15 cellular contexts compared by ENCODE assay signal in genomic region chr2:65778126-65778525, GRCh38.
"Had no signal": no experiment of that assay in that cellular context is flagged by ENCODE, and none has a peak within 500 bp of the region (broad histone marks: within the 10 kb centered on the region; RNA-seq: fewer than 3 reads in every experiment).

No MANE protein-coding gene starts in this region.

- H3K27me3 ChIP-seq: esophagus muscularis mucosa, hepatocyte, pancreas, spleen, suprapubic skin had no signal

- DNase-seq: activated CD4-positive, alpha-beta memory T cell treated with anti-CD3 and anti-CD28 coated beads for 36 hours; activated CD4-positive, alpha-beta T cell treated with anti-CD3 and anti-CD28 coated beads for 1 hour; activated naive CD4-positive, alpha-beta T cell treated with anti-CD3 and anti-CD28 coated beads, Interleukin-2, amount 50 U/mL, for 16 hours; activated T-cell treated with anti-CD3 and anti-CD28 coated beads, Interleukin-2, amount 50 U/mL, for 24 hours; naive B cell; pancreas; spleen had no signal

- H3K9me3 Mint-ChIP-seq: activated CD4-positive, alpha-beta memory T cell treated with anti-CD3 and anti-CD28 coated beads for 36 hours; activated T-cell treated with anti-CD3 and anti-CD28 coated beads, Interleukin-2, amount 50 U/mL, for 24 hours; stimulated activated naive CD8-positive, alpha-beta T cell treated with anti-CD3 and anti-CD28 coated beads, Interleukin-15, Interleukin-2, amounts not matched to agents 100 ng/mL and 50 ng/mL, for 24 hours had no signal

- H3K4me2 ChIP-seq: hepatocyte had no signal

- H3K4me3 ChIP-seq: esophagus muscularis mucosa, hepatocyte, lung, pancreas, spleen, suprapubic skin had no signal

- FAIRE-seq: astrocyte, pancreas had no signal

- H3K9me3 ChIP-seq: esophagus muscularis mucosa, pancreas, spleen, suprapubic skin had no signal

- H3K27me3 Mint-ChIP-seq: activated CD4-positive, alpha-beta memory T cell treated with anti-CD3 and anti-CD28 coated beads for 36 hours; type B pancreatic cell had no signal

- H3K4me3 Mint-ChIP-seq: activated CD4-positive, alpha-beta memory T cell treated with anti-CD3 and anti-CD28 coated beads for 36 hours; activated T-cell treated with anti-CD3 and anti-CD28 coated beads, Interleukin-2, amount 50 U/mL, for 24 hours; naive B cell; stimulated activated naive CD8-positive, alpha-beta T cell treated with anti-CD3 and anti-CD28 coated beads, Interleukin-15, Interleukin-2, amounts not matched to agents 100 ng/mL and 50 ng/mL, for 24 hours; type B pancreatic cell had no signal

- H3K36me3 ChIP-seq: esophagus muscularis mucosa, pancreas, spleen, suprapubic skin had no signal

- H3K79me2 ChIP-seq: hepatocyte had no signal

- H3K4me1 ChIP-seq: esophagus muscularis mucosa, pancreas, spleen, suprapubic skin had no signal

- H3K4me1 Mint-ChIP-seq: naive B cell had no signal

- ATAC-seq: pancreas, sciatic nerve had no signal

- H3K36me3 Mint-ChIP-seq: activated CD4-positive, alpha-beta memory T cell treated with anti-CD3 and anti-CD28 coated beads for 36 hours; naive B cell; type B pancreatic cell had no signal

- H3K27ac Mint-ChIP-seq: activated CD4-positive, alpha-beta memory T cell treated with anti-CD3 and anti-CD28 coated beads for 36 hours; activated T-cell treated with anti-CD3 and anti-CD28 coated beads, Interleukin-2, amount 50 U/mL, for 24 hours; naive B cell; stimulated activated naive CD8-positive, alpha-beta T cell treated with anti-CD3 and anti-CD28 coated beads, Interleukin-15, Interleukin-2, amounts not matched to agents 100 ng/mL and 50 ng/mL, for 24 hours; type B pancreatic cell had no signal

- H2AFZ ChIP-seq: hepatocyte had no signal

- H3K27ac ChIP-seq: esophagus muscularis mucosa, hepatocyte, pancreas, spleen, suprapubic skin had no signal
